30 cellular contexts compared by ENCODE assay signal in genomic region chr2:236129935-236130334, GRCh38. TPM values are rescaled to one million over a fixed set of nuclear protein-coding genes. Genes with fewer than 3 reads are reported as not detected.
"Had no signal": no experiment of that assay in that cellular context is flagged by ENCODE, and none has a peak within 500 bp of the region (broad histone marks: within the 10 kb centered on the region; RNA-seq: fewer than 3 reads in every experiment).

No MANE protein-coding gene starts in this region.

- H3K4me3 ChIP-seq: ovary, psoas muscle, right lobe of liver, skin epidermis, smooth muscle cell, spleen, suprapubic skin, testis, tibial artery, transverse colon, vagina had no signal

- H3K4me1 ChIP-seq: parathyroid adenoma, psoas muscle, right lobe of liver, spleen, suprapubic skin, testis, tibial artery, transverse colon, vagina had no signal

- H3K9me3 ChIP-seq: ovary, psoas muscle, right lobe of liver, spleen, suprapubic skin, testis, tibial artery, transverse colon, vagina had no signal

- H3K36me3 ChIP-seq: ovary, right lobe of liver, transverse colon, vagina had no signal

- H3K27me3 ChIP-seq: ovary, right lobe of liver, spleen, suprapubic skin, testis, tibial artery, transverse colon, vagina had no signal

- H3K27ac ChIP-seq: ovary, parathyroid adenoma, psoas muscle, right lobe of liver, skin epidermis, spleen, suprapubic skin, testis, tibial artery, transverse colon, vagina had no signal

- DNase-seq: naive thymus-derived CD8-positive, alpha-beta T cell; nephron progenitor cell; occipital lobe; ovary; psoas muscle; right cardiac atrium; spleen; stimulated activated CD4-positive, alpha-beta T cell treated with anti-CD3 and anti-CD28 coated beads, Interleukin-12 subunit alpha, Interleukin-12 subunit beta, amount 100 ng/mL, for 4 hours; stimulated activated CD4-positive, alpha-beta T cell treated with anti-CD3 and anti-CD28 coated beads, Interleukin-1b, Interleukin-23, amount 100 ng/mL, for 48 hours; stimulated activated CD4-positive, alpha-beta T cell treated with anti-CD3 and anti-CD28 coated beads, Interleukin-4, amount 100 ng/mL, for 1 hour; stimulated activated CD4-positive, alpha-beta T cell treated with anti-CD3 and anti-CD28 coated beads, Interleukin-4, amount 100 ng/mL, for 4 hours; stimulated activated CD8-positive, alpha-beta memory T cell treated with anti-CD3 and anti-CD28 coated beads, Interleukin-4, amount 100 ng/mL, for 48 hours; stimulated activated naive CD4-positive, alpha-beta T cell; stimulated activated naive CD8-positive, alpha-beta T cell treated with anti-CD3 and anti-CD28 coated beads, Interleukin-15, amount 100 ng/mL, for 72 hours; stimulated activated naive CD8-positive, alpha-beta T cell treated with anti-CD3 and anti-CD28 coated beads, Interleukin-15, Interleukin-2, amounts not matched to agents 100 U/mL and 50 U/mL, for 24 hours; substantia nigra; testis; transverse colon had no signal

RNA-seq across cellular contexts. Expression of gene GBX2, which starts 38.3 kb away (rescaled TPM):
- total RNA-seq: naive thymus-derived CD8-positive, alpha-beta T cell; natural killer cell treated with Interleukin-12 subunit alpha and Interleukin-12 subunit beta and Interleukin-15 and Interleukin-18, amount 100 ng/mL, for 72 hours; occipital lobe; osteoblast; ovary; progenitor cell of endocrine pancreas; psoas muscle; renal cortical epithelial cell; right cardiac atrium; right lobe of liver; smooth muscle cell; transverse colon; ureter; vagina had no signal
- polyA plus RNA-seq: naive thymus-derived CD8-positive, alpha-beta T cell; ovary; psoas muscle; right cardiac atrium; smooth muscle cell; spleen had no signal
